19 cellular contexts compared by ENCODE assay signal in the genomic region with DNA sequence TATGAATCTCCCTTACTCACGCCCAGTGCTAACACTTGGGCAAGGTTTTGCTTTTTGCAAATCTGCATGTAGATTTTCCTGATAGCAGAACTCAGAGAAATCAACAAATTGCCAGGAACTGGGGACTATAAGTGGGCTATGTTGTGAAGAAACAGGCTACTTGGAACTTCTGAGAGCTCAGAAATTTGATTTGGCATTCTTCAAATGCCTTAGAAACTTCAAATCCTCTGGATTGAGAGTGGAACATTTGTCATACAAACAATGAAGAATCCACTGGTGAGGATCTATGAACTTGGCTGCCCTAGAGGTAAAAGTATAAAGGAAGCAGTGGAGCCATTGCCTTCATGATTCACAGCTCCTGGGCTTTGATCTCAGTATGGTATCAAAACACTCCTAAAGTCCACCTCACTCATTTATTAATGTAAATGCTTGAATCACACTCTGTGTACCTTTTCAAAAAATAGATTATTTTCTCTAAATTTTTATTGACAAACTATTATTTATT.
DNase-seq lines count a peak whose midpoint lies in the region; ATAC-seq and TF ChIP-seq lines count a peak whose summit lies in the region.
"Had no signal": no experiment of that assay in that cellular context is flagged by ENCODE, and none has a peak within 500 bp of the region (broad histone marks: within the 10 kb centered on the region; RNA-seq: fewer than 3 reads in every experiment).

No MANE protein-coding gene starts in this region.

- no peak for ATAC-seq in stimulated activated naive B cell treated with anti-CD40 and anti-IgM and Interleukin-4, amounts not matched to agents 10 μg/mL and 1 μg/mL and 100 μg/mL, for 72 hours (replicated peaks)
- ATAC-seq: HepG2 had no signal

- H2AK5ac ChIP-seq in mesenchymal stem cell (ENCODE audit: low read length, severe bottlenecking), result no peak overlapping the region

- H3K4me3 ChIP-seq in choroid plexus epithelial cell (ENCODE audit: low read depth, low read length), result no peak overlapping the region
- no peak overlapping the region for H3K4me3 ChIP-seq in mesenchymal stem cell (ENCODE audit: insufficient read depth in 1 of 2, low read depth in 1 of 2, low read length in 2 of 2)
- H3K4me3 ChIP-seq: HAP-1 had no signal

- no peaks in the 10 kb centered on the region for H3K9me3 Mint-ChIP-seq in activated T-cell treated with anti-CD3 and anti-CD28 coated beads, Interleukin-2, amount 50 U/mL, for 24 hours
- H3K9me3 Mint-ChIP-seq in stimulated activated naive B cell treated with anti-CD40 and anti-IgM and Interleukin-4, amounts not matched to agents 10 μg/mL and 1 μg/mL and 100 μg/mL, for 72 hours, result peaks cover 0 to 2% of the 10 kb centered on the region in 2 donors
- H3K9me3 Mint-ChIP-seq: CD4-positive, CD25-positive, alpha-beta regulatory T cell had no signal

- no peak overlapping the region for H2BK5ac ChIP-seq in mesenchymal stem cell (ENCODE audit: low read depth, low read length, poor library complexity, severe bottlenecking)

- H2BK12ac ChIP-seq in mesenchymal stem cell (ENCODE audit: low read length in 2 of 2), result no peak overlapping the region

- H3K4me1 Mint-ChIP-seq in activated T-cell treated with anti-CD3 and anti-CD28 coated beads, Interleukin-2, amount 50 U/mL, for 24 hours (ENCODE audit: low read depth), result peaks cover 2% of the 10 kb centered on the region
- H3K4me1 Mint-ChIP-seq in stimulated activated naive B cell treated with anti-CD40 and anti-IgM and Interleukin-4, amounts not matched to agents 10 μg/mL and 1 μg/mL and 100 μg/mL, for 72 hours, result no peaks in the 10 kb centered on the region
- H3K4me1 Mint-ChIP-seq: B cell; CD4-positive, CD25-positive, alpha-beta regulatory T cell had no signal

- H3K27ac ChIP-seq in mesenchymal stem cell (ENCODE audit: low read length, poor library complexity, severe bottlenecking), result peak overlapping the region; percentile 54
- H3K27ac ChIP-seq: KMS-11 had no signal

- H2BK120ac ChIP-seq in mesenchymal stem cell (ENCODE audit: low read depth, low read length), result no peak overlapping the region

- DNase-seq in ELR (ENCODE audit: low read depth), result peak; percentile 8
- DNase-seq in NCI-H226, result peak; percentile 36
- peak; percentile 57 for DNase-seq in choroid plexus epithelial cell (ENCODE audit: low read depth)
- DNase-seq in mesenchymal stem cell, result no peak
- DNase-seq in activated T-cell treated with anti-CD3 and anti-CD28 coated beads, Interleukin-2, amount 50 U/mL, for 24 hours, result no peak
- no peak for DNase-seq in NCI-H345 (lab: John Stamatoyannopoulos, UW)
- no peak for DNase-seq in stimulated activated naive B cell treated with anti-CD40 and anti-IgM and Interleukin-4, amounts not matched to agents 10 μg/mL and 1 μg/mL and 100 μg/mL, for 72 hours
- DNase-seq in NCI-H82 treated with DMSO at 0.1 percent for 48 hours (lab: John Stamatoyannopoulos, UW; ENCODE audit: unreplicated experiment), result no peak
- DNase-seq: CD4-positive, CD25-positive, alpha-beta regulatory T cell; EL; NCI-H1105 treated with DMSO at 0.1 percent for 48 hours; NCI-H187 treated with DMSO at 0.1 percent for 48 hours; NCI-H446 treated with DMSO at 0.1 percent for 48 hours; RPMI8226; SIG-M5 had no signal

- no peak overlapping the region for H2BK15ac ChIP-seq in mesenchymal stem cell (ENCODE audit: low read depth, poor library complexity, severe bottlenecking)

- no peaks in the 10 kb centered on the region for H3K4me1 ChIP-seq in mesenchymal stem cell (ENCODE audit: control insufficient read depth, insufficient read depth, low read depth, low read length)
- H3K4me1 ChIP-seq: HAP-1 had no signal

- no peak overlapping the region for H4K8ac ChIP-seq in mesenchymal stem cell (ENCODE audit: low read length)

- TF ChIP-seq CTCF in choroid plexus epithelial cell (conservative IDR thresholded peaks at IDR 0.05; ENCODE audit: low read depth, low read length), result no peak

- H3K18ac ChIP-seq in mesenchymal stem cell (ENCODE audit: low read depth in 1 of 2, low read length in 2 of 2), result no peak overlapping the region

- peak overlapping the region; percentile 21 for H3K4me2 ChIP-seq in mesenchymal stem cell (ENCODE audit: low read length, poor library complexity, severe bottlenecking)
- H3K4me2 ChIP-seq: KMS-11 had no signal

- no peak overlapping the region for H3K4ac ChIP-seq in mesenchymal stem cell (ENCODE audit: low read depth in 1 of 2, low read length in 2 of 2)

- H3K14ac ChIP-seq in mesenchymal stem cell (ENCODE audit: low read length in 2 of 2), result no peak overlapping the region

- no peak overlapping the region for H3K4me3 Mint-ChIP-seq in activated T-cell treated with anti-CD3 and anti-CD28 coated beads, Interleukin-2, amount 50 U/mL, for 24 hours
- no peak overlapping the region for H3K4me3 Mint-ChIP-seq in stimulated activated naive B cell treated with anti-CD40 and anti-IgM and Interleukin-4, amounts not matched to agents 10 μg/mL and 1 μg/mL and 100 μg/mL, for 72 hours
- H3K4me3 Mint-ChIP-seq: B cell; CD4-positive, CD25-positive, alpha-beta regulatory T cell had no signal

- H3K27me3 ChIP-seq in mesenchymal stem cell (ENCODE audit: control insufficient read depth in 1 of 2, insufficient read depth in 1 of 2, low read length in 2 of 2), result no peaks in the 10 kb centered on the region

- H2AFZ ChIP-seq in mesenchymal stem cell (ENCODE audit: low read depth, low read length), result no peak overlapping the region

- no peaks in the 10 kb centered on the region for H3K9me3 ChIP-seq in mesenchymal stem cell (ENCODE audit: control insufficient read depth, low read length)
- H3K9me3 ChIP-seq: HAP-1 had no signal

- H3K79me1 ChIP-seq in mesenchymal stem cell (replicated peaks; ENCODE audit: low read length, poor library complexity, severe bottlenecking), result no peaks in the 10 kb centered on the region

- H3K23ac ChIP-seq in mesenchymal stem cell (ENCODE audit: low read length in 2 of 2), result no peak overlapping the region

- no peak overlapping the region for H3K9ac ChIP-seq in mesenchymal stem cell (ENCODE audit: low read length)
- H3K9ac ChIP-seq: KMS-11 had no signal

- H3K36me3 ChIP-seq in mesenchymal stem cell (ENCODE audit: control insufficient read depth in 1 of 2, insufficient read depth in 2 of 2, low read depth in 1 of 2, low read length in 2 of 2), result no peaks in the 10 kb centered on the region
- H3K36me3 ChIP-seq: HAP-1 had no signal

- H3K36me3 Mint-ChIP-seq in activated T-cell treated with anti-CD3 and anti-CD28 coated beads, Interleukin-2, amount 50 U/mL, for 24 hours (ENCODE audit: low read depth), result no peaks in the 10 kb centered on the region
- no peaks in the 10 kb centered on the region for H3K36me3 Mint-ChIP-seq in stimulated activated naive B cell treated with anti-CD40 and anti-IgM and Interleukin-4, amounts not matched to agents 10 μg/mL and 1 μg/mL and 100 μg/mL, for 72 hours
- H3K36me3 Mint-ChIP-seq: CD4-positive, CD25-positive, alpha-beta regulatory T cell had no signal

- H3K27me3 Mint-ChIP-seq in activated T-cell treated with anti-CD3 and anti-CD28 coated beads, Interleukin-2, amount 50 U/mL, for 24 hours, result peaks cover 2% of the 10 kb centered on the region
- H3K27me3 Mint-ChIP-seq in stimulated activated naive B cell treated with anti-CD40 and anti-IgM and Interleukin-4, amounts not matched to agents 10 μg/mL and 1 μg/mL and 100 μg/mL, for 72 hours, result no peaks in the 10 kb centered on the region
- H3K27me3 Mint-ChIP-seq: B cell had no signal

- WGBS in mesenchymal stem cell, result 97% methylated on average over 1 of the region's 1 CpG

- H3K27ac Mint-ChIP-seq in activated T-cell treated with anti-CD3 and anti-CD28 coated beads, Interleukin-2, amount 50 U/mL, for 24 hours, result no peak overlapping the region
- H3K27ac Mint-ChIP-seq in stimulated activated naive B cell treated with anti-CD40 and anti-IgM and Interleukin-4, amounts not matched to agents 10 μg/mL and 1 μg/mL and 100 μg/mL, for 72 hours, result no peak overlapping the region
- H3K27ac Mint-ChIP-seq: B cell; CD4-positive, CD25-positive, alpha-beta regulatory T cell had no signal

- H4K91ac ChIP-seq in mesenchymal stem cell (ENCODE audit: low read length), result no peak overlapping the region

Comparison
In these comparisons a context has a peak if more than half of its experiments do, and no peak if none do; other contexts are left out.
1. DNase-seq: peak in ELR (single experiment), NCI-H226 (single experiment) and choroid plexus epithelial cell (single experiment); none in mesenchymal stem cell (single experiment), activated T-cell treated with anti-CD3 and anti-CD28 coated beads, Interleukin-2, amount 50 U/mL, for 24 hours (single experiment), NCI-H345 (single experiment), stimulated activated naive B cell treated with anti-CD40 and anti-IgM and Interleukin-4, amounts not matched to agents 10 μg/mL and 1 μg/mL and 100 μg/mL, for 72 hours (single experiment) and NCI-H82 treated with DMSO at 0.1 percent for 48 hours (single experiment).